Comparison of ENCODE assay signal across 8 cellular contexts in genomic region chr1:108559215-108560142, GRCh38. TPM values are rescaled to one million over a fixed set of nuclear protein-coding genes. Genes with fewer than 3 reads are reported as not detected.
A peak's percentile ranks its signal among the peaks of the same experiment; 100 is the strongest.
DNase-seq lines count a peak whose midpoint lies in the region; ATAC-seq and TF ChIP-seq lines count a peak whose summit lies in the region.

Gene EEIG2 (plus strand): TSS chr1:108560100. CDS start chr1:108560429, 329 bp downstream.

- ATAC-seq in CD8-positive, alpha-beta T cell, result peak; percentile 92
- ATAC-seq in GM19395 (IDR thresholded peaks at IDR 0.05; ENCODE audit: unreplicated experiment) (peak; percentile 78), HG03521 (IDR thresholded peaks at IDR 0.05; ENCODE audit: unreplicated experiment) (peak; percentile 86)

- peak within 1 kb of the TSS; percentile 41 for H3K27ac ChIP-seq in CD8-positive, alpha-beta T cell (ENCODE audit: low read depth, low read length)
- peak within 1 kb of the TSS; percentile 14 for H3K27ac ChIP-seq in mesenchymal stem cell (ENCODE audit: low read length, poor library complexity, severe bottlenecking)

- H2BK120ac ChIP-seq in mesenchymal stem cell (ENCODE audit: low read depth, low read length), result peak within 1 kb of the TSS; percentile 87

- WGBS in mesenchymal stem cell, result 21% methylated on average over 37 of the region's 55 CpGs

- H3K4me3 ChIP-seq in CD8-positive, alpha-beta T cell (ENCODE audit: low read depth, low read length), result peak within 1 kb of the TSS; percentile 56
- H3K4me3 ChIP-seq in mesenchymal stem cell (ENCODE audit: insufficient read depth in 1 of 2, low read depth in 1 of 2, low read length in 2 of 2), result peak within 1 kb of the TSS; percentile 60 to 92

- CTCF ChIA-PET in CD8-positive, alpha-beta T cell (lab: Charles Lee), result interaction anchor here (0.7 to 7.7 kb wide), 27 partner anchors 9 to 435 kb away, joined by 3 to 137 read pairs (median 6); partner anchors contain the start of genes PRPF38B and SLC25A24
- CTCF ChIA-PET in activated CD4-positive, alpha-beta memory T cell treated with anti-CD3 and anti-CD28 coated beads, Interleukin-2, amount 10 ng/mL, durations not matched to agents 7 days and 5 days (lab: Charles Lee), result interaction anchor here (0.6 to 6.0 kb wide), 27 partner anchors 8 to 777 kb away, joined by 3 to 105 read pairs (median 4); partner anchors contain the start of genes PRPF38B, SLC25A24 and STXBP3

- no peaks in the 10 kb centered on the region for H3K36me3 ChIP-seq in CD8-positive, alpha-beta T cell (ENCODE audit: insufficient read depth, low read length)
- H3K36me3 ChIP-seq in mesenchymal stem cell (ENCODE audit: control insufficient read depth in 1 of 2, insufficient read depth in 2 of 2, low read depth in 1 of 2, low read length in 2 of 2), result no peaks in the 10 kb centered on the region

- peaks cover 5% of the 10 kb centered on the region for H3K36me3 Mint-ChIP-seq in CD8-positive, alpha-beta T cell
- H3K36me3 Mint-ChIP-seq in activated CD4-positive, alpha-beta memory T cell treated with anti-CD3 and anti-CD28 coated beads, Interleukin-2, amount 10 ng/mL, durations not matched to agents 7 days and 5 days (ENCODE audit: low read depth), result peaks cover 3% of the 10 kb centered on the region

- no peaks in the 10 kb centered on the region for H3K9me3 ChIP-seq in CD8-positive, alpha-beta T cell (ENCODE audit: low read length)
- H3K9me3 ChIP-seq in mesenchymal stem cell (ENCODE audit: control insufficient read depth, low read length), result no peaks in the 10 kb centered on the region

- no peak within 1 kb of the TSS for H4K91ac ChIP-seq in mesenchymal stem cell (ENCODE audit: low read length)

- H3K4me2 ChIP-seq in mesenchymal stem cell (ENCODE audit: low read length, poor library complexity, severe bottlenecking), result peak within 1 kb of the TSS; percentile 69

- peak within 1 kb of the TSS; percentile 49 for H4K8ac ChIP-seq in mesenchymal stem cell (ENCODE audit: low read length)

- H3K79me1 ChIP-seq in mesenchymal stem cell (replicated peaks; ENCODE audit: low read length, poor library complexity, severe bottlenecking), result peaks cover 15% of the 10 kb centered on the region

- H2AFZ ChIP-seq in mesenchymal stem cell (ENCODE audit: low read depth, low read length), result peak within 1 kb of the TSS; percentile 36

- peak within 1 kb of the TSS; percentile 35 to 83 for H3K4ac ChIP-seq in mesenchymal stem cell (ENCODE audit: low read depth in 1 of 2, low read length in 2 of 2)

- H3K27ac Mint-ChIP-seq in CD8-positive, alpha-beta T cell, result peak within 1 kb of the TSS; percentile 93
- H3K27ac Mint-ChIP-seq in activated CD4-positive, alpha-beta memory T cell treated with anti-CD3 and anti-CD28 coated beads, Interleukin-2, amount 10 ng/mL, durations not matched to agents 7 days and 5 days, result peak within 1 kb of the TSS; percentile 86

- H3K9me3 Mint-ChIP-seq in CD8-positive, alpha-beta T cell, result no peaks in the 10 kb centered on the region
- no peaks in the 10 kb centered on the region for H3K9me3 Mint-ChIP-seq in activated CD4-positive, alpha-beta memory T cell treated with anti-CD3 and anti-CD28 coated beads, Interleukin-2, amount 10 ng/mL, durations not matched to agents 7 days and 5 days

- H3K27me3 ChIP-seq in CD8-positive, alpha-beta T cell (ENCODE audit: insufficient read depth, low read length), result no peaks in the 10 kb centered on the region
- H3K27me3 ChIP-seq in mesenchymal stem cell (ENCODE audit: control insufficient read depth in 1 of 2, insufficient read depth in 1 of 2, low read length in 2 of 2), result peaks cover 0 to 3% of the 10 kb centered on the region in 2 experiments

- DNase-seq in CD8-positive, alpha-beta T cell, result peak; percentile 86 to 94 (median 88)
- peak; percentile 90 for DNase-seq in NCI-H82 (lab: John Stamatoyannopoulos, UW)
- DNase-seq in activated CD4-positive, alpha-beta memory T cell treated with anti-CD3 and anti-CD28 coated beads, Interleukin-2, amount 10 ng/mL, durations not matched to agents 7 days and 5 days, result peak; percentile 93
- peak; percentile 80 for DNase-seq in effector CD8-positive, alpha-beta T cell (lab: John Stamatoyannopoulos, UW)
- DNase-seq in mesenchymal stem cell, result peak; percentile 91
- DNase-seq in stimulated activated CD8-positive, alpha-beta memory T cell treated with anti-CD3 and anti-CD28 coated beads, Interleukin-12 subunit alpha, Interleukin-12 subunit beta, amount 100 ng/mL, for 1 hour (ENCODE audit: low read depth), result peak; percentile 79

- H3K4me1 ChIP-seq in CD8-positive, alpha-beta T cell (ENCODE audit: insufficient read depth, low read length), result peaks cover 27% of the 10 kb centered on the region
- H3K4me1 ChIP-seq in mesenchymal stem cell (ENCODE audit: control insufficient read depth, insufficient read depth, low read depth, low read length), result peaks cover 5% of the 10 kb centered on the region

- peak within 1 kb of the TSS; percentile 94 for H3K4me3 Mint-ChIP-seq in CD8-positive, alpha-beta T cell
- H3K4me3 Mint-ChIP-seq in activated CD4-positive, alpha-beta memory T cell treated with anti-CD3 and anti-CD28 coated beads, Interleukin-2, amount 10 ng/mL, durations not matched to agents 7 days and 5 days, result peak within 1 kb of the TSS; percentile 95

- H2BK12ac ChIP-seq in mesenchymal stem cell (ENCODE audit: low read length in 2 of 2), result peak within 1 kb of the TSS in 1 of 2 experiments; percentile 65

- H3K14ac ChIP-seq in mesenchymal stem cell (ENCODE audit: low read length in 2 of 2), result peak within 1 kb of the TSS in 1 of 2 experiments; percentile 53

- TF ChIP-seq CTCF in CD8-positive, alpha-beta T cell (IDR thresholded peaks at IDR 0.05), result peak; percentile 69

- intact Hi-C loops in CD8-positive, alpha-beta T cell (cut with DNase I, micrococcal nuclease), result loop anchor here (1.0 to 10.0 kb wide), 11 partner anchors 31 to 775 kb away; partner anchors contain the start of genes STXBP3 (in 2 of the 2), HENMT1 (in 1 of the 2), PRPF38B (in 1 of the 2) and SLC25A24 (in 1 of the 2)

- peak within 1 kb of the TSS; percentile 89 for H2BK15ac ChIP-seq in mesenchymal stem cell (ENCODE audit: low read depth, poor library complexity, severe bottlenecking)

- peak within 1 kb of the TSS; percentile 88 for H3K9ac ChIP-seq in mesenchymal stem cell (ENCODE audit: low read length)

- H3K27me3 Mint-ChIP-seq in CD8-positive, alpha-beta T cell (ENCODE audit: low read depth), result no peaks in the 10 kb centered on the region
- H3K27me3 Mint-ChIP-seq in activated CD4-positive, alpha-beta memory T cell treated with anti-CD3 and anti-CD28 coated beads, Interleukin-2, amount 10 ng/mL, durations not matched to agents 7 days and 5 days, result peaks cover 12% of the 10 kb centered on the region

- no peak within 1 kb of the TSS for H2BK5ac ChIP-seq in mesenchymal stem cell (ENCODE audit: low read depth, low read length, poor library complexity, severe bottlenecking)

- POLR2A ChIA-PET in CD8-positive, alpha-beta T cell (lab: Charles Lee), result interaction anchor here (1.1 to 3.9 kb wide), 9 partner anchors 37 to 359 kb away, joined by 4 to 36 read pairs (median 12); partner anchors contain the start of genes HENMT1, PRPF38B and SLC25A24
- POLR2A ChIA-PET in activated CD4-positive, alpha-beta memory T cell treated with anti-CD3 and anti-CD28 coated beads, Interleukin-2, amount 10 ng/mL, durations not matched to agents 7 days and 5 days (lab: Charles Lee), result interaction anchor here (0.6 to 4.2 kb wide), 16 partner anchors 8 to 403 kb away, joined by 3 to 78 read pairs (median 8); partner anchors contain the start of genes CLCC1, GPSM2, HENMT1 and PRPF38B

- peak within 1 kb of the TSS; percentile 62 to 82 for H3K18ac ChIP-seq in mesenchymal stem cell (ENCODE audit: low read depth in 1 of 2, low read length in 2 of 2)

- peak within 1 kb of the TSS in 1 of 2 experiments; percentile 6 for H3K23ac ChIP-seq in mesenchymal stem cell (ENCODE audit: low read length in 2 of 2)

- peaks cover 45% of the 10 kb centered on the region for H3K4me1 Mint-ChIP-seq in CD8-positive, alpha-beta T cell (ENCODE audit: low read depth)
- H3K4me1 Mint-ChIP-seq in activated CD4-positive, alpha-beta memory T cell treated with anti-CD3 and anti-CD28 coated beads, Interleukin-2, amount 10 ng/mL, durations not matched to agents 7 days and 5 days, result peaks cover 34% of the 10 kb centered on the region

- H2AK5ac ChIP-seq in mesenchymal stem cell (ENCODE audit: low read length, severe bottlenecking), result no peak within 1 kb of the TSS

RNA-seq across cellular contexts. Expression of gene EEIG2, which starts in this region (rescaled TPM):
- 10 to 100 TPM; 11.0 to 11.5 TPM for total RNA-seq in CD8-positive, alpha-beta T cell
- 10 to 100 TPM; 22.6 to 23.6 TPM for total RNA-seq in activated CD4-positive, alpha-beta memory T cell treated with anti-CD3 and anti-CD28 coated beads, Interleukin-2, amount 10 ng/mL, durations not matched to agents 7 days and 5 days
- 12.4 TPM for polyA plus RNA-seq in mesenchymal stem cell (2013, experiment 1 of 2)
- polyA plus RNA-seq in mesenchymal stem cell (2013, experiment 2 of 2), result 12.5 TPM

Comparison
In these comparisons a context has a peak if more than half of its experiments do, and no peak if none do; other contexts are left out.
1. Peak in every context shown above with its lines: DNase-seq, ATAC-seq, H3K4me3 ChIP-seq and H3K27ac ChIP-seq.